ENCODE assay signal across 8 cellular contexts in the genomic region with DNA sequence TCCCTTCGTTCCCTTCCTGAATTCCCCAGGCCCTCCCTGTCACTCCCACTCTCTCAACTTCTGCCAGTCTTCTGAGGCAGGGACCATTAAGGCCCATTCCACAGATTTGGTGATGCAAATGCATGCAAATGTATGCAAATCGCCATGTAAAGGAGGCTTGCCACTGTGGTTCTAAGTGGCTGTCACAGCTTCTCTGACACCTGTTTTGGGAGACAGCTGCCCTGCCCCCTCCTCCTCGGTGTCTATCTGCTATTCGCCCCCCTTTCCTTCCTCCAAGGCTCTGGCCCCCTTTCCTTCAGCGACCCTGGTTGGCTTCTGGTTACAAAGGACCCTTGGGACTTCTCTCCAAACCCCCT. TPM values are rescaled to one million over a fixed set of nuclear protein-coding genes. Genes with fewer than 3 reads are reported as not detected.
A peak's percentile ranks its signal among the peaks of the same experiment; 100 is the strongest.
DNase-seq lines count a peak whose midpoint lies in the region; ATAC-seq and TF ChIP-seq lines count a peak whose summit lies in the region.

No MANE protein-coding gene starts in this region.

- H3K79me2 ChIP-seq in HCT116 (ENCODE audit: insufficient read depth, low read length): no peaks in the 10 kb centered on the region

- DNase-seq in HCT116 (ENCODE audit: low read depth, low spot score) (no peak), T-cell (no peak), esophagus squamous epithelium (lab: John Stamatoyannopoulos, UW) (no peak), retinal pigment epithelial cell (ENCODE audit: low read depth) (no peak), cerebellar nuclear complex (lab: John Stamatoyannopoulos, UW) (no peak), kidney glomerular epithelial cell (lab: John Stamatoyannopoulos, UW) (no peak), adrenal gland (no peak)

- H3K4me1 ChIP-seq in HCT116 (ENCODE audit: control insufficient read depth in 1 of 2, insufficient read depth in 2 of 2, low read length in 2 of 2) (peaks cover 0 to 18% of the 10 kb centered on the region in 2 experiments; a peak in 3 of 4 replicates), esophagus squamous epithelium (peaks cover 6 to 19% (median 6%) of the 10 kb centered on the region in 3 donors), adrenal gland (replicated peaks in 1 of 2) (peaks cover 0 to 4% of the 10 kb centered on the region in 2 donors)

- peak overlapping the region; percentile 69 for H3K4me2 ChIP-seq in HCT116 (ENCODE audit: low read length)

- H3K36me3 ChIP-seq in HCT116 (ENCODE audit: control insufficient read depth in 1 of 2, insufficient read depth in 2 of 2, low read length in 2 of 2) (no peaks in the 10 kb centered on the region), esophagus squamous epithelium (no peaks in the 10 kb centered on the region), adrenal gland (replicated peaks in 1 of 2) (no peaks in the 10 kb centered on the region)

- TF ChIP-seq RAD21 in HCT116 (IDR thresholded peaks at IDR 0.05; ENCODE audit: low read depth): no peak

- H3K4me3 ChIP-seq in HCT116 (replicated peaks in 1 of 2; ENCODE audit: low read depth in 1 of 2, low read length in 2 of 2) (peak overlapping the region in 1 of 2 experiments; percentile 21; a peak in 1 of 4 replicates), esophagus squamous epithelium (peak overlapping the region; percentile 14 to 58 (median 32)), retinal pigment epithelial cell (ENCODE audit: low read length) (peak overlapping the region; percentile 53), adrenal gland (peak overlapping the region in 1 of 4 donors; percentile 25)

- H3K9me2 ChIP-seq in HCT116 (ENCODE audit: insufficient read depth): no peaks in the 10 kb centered on the region

- POLR2A ChIA-PET in HCT116 (lab: Charles Lee): interaction anchor here (0.8 to 1.7 kb wide), 2 partner anchors 10 to 268 kb away, joined by 3 to 5 read pairs; no protein-coding TSS in a partner anchor
- POLR2A ChIA-PET in T-cell (lab: Charles Lee): no interaction called here

- H2AFZ ChIP-seq in HCT116 (ENCODE audit: low read depth, low read length, poor library complexity, severe bottlenecking): no peak overlapping the region

- no peak for TF ChIP-seq CTCF in HCT116 (IDR thresholded peaks at IDR 0.05 in 2 of 3, conservative IDR thresholded peaks at IDR 0.05 in 1 of 3; ENCODE audit: borderline replicate concordance in 1 of 3, insufficient read depth in 1 of 3, low read depth in 2 of 3, low read length in 2 of 3)
- TF ChIP-seq CTCF in esophagus squamous epithelium (IDR thresholded peaks at IDR 0.05): no peak
- no peak for TF ChIP-seq CTCF in retinal pigment epithelial cell (conservative IDR thresholded peaks at IDR 0.05; ENCODE audit: low read depth, low read length)
- no peak for TF ChIP-seq CTCF in adrenal gland (IDR thresholded peaks at IDR 0.05)

- no peaks in the 10 kb centered on the region for H3K36me3 Mint-ChIP-seq in T-cell

- peaks cover 23 to 25% (median 25%) of the 10 kb centered on the region in 3 donors for H3K4me1 Mint-ChIP-seq in T-cell

- WGBS in esophagus squamous epithelium, 2 donors: 18 to 21% methylated on average over 3 to 5 of the region's 5 CpGs
- WGBS in adrenal gland, 4 donors: 10 to 31% (median 22%) methylated on average over 5 of the region's 5 CpGs

- no peak overlapping the region for H3K9ac ChIP-seq in HCT116 (ENCODE audit: low read length)

- CTCF ChIA-PET in HCT116 (lab: Charles Lee) (interaction anchor here (0.8 to 2.6 kb wide), 22 partner anchors 8 to 452 kb away, joined by 3 to 79 read pairs (median 5); a partner anchor contains a TSS), T-cell (lab: Charles Lee) (interaction anchor here (0.6 to 4.0 kb wide), 27 partner anchors 8 to 918 kb away, joined by 3 to 75 read pairs (median 5); a partner anchor contains a TSS)

- H3K27ac ChIP-seq in HCT116 (ENCODE audit: low read depth, low read length): no peak overlapping the region
- H3K27ac ChIP-seq in esophagus squamous epithelium: no peak overlapping the region
- no peak overlapping the region for H3K27ac ChIP-seq in adrenal gland

- no TSS peak for BruUV-seq in HCT116 (replicated peaks; lab: Mats Ljungman, UMichigan)

- H3K27me3 ChIP-seq in HCT116 (ENCODE audit: insufficient read depth, low read length) (no peaks in the 10 kb centered on the region), esophagus squamous epithelium (peaks cover 0 to 42% (median 0%) of the 10 kb centered on the region in 4 donors), adrenal gland (peaks cover 6% of the 10 kb centered on the region)

- H3K9me3 Mint-ChIP-seq in T-cell: no peaks in the 10 kb centered on the region

- ATAC-seq in HCT116 (no peak), T-cell (replicated peaks in 1 of 4) (no peak), HG03135 (IDR thresholded peaks at IDR 0.05; ENCODE audit: unreplicated experiment) (no peak)

- peak overlapping the region; percentile 64 to 73 (median 66) for H3K4me3 Mint-ChIP-seq in T-cell

- RAD21 ChIA-PET in HCT116 (lab: Charles Lee; ENCODE audit: low non-redundant PET in 1 of 2, low total read pairs in 2 of 2, uncharacterized antibody in 2 of 2, unreplicated experiment in 2 of 2): interaction anchor here (0.6 to 3.6 kb wide), 11 partner anchors 28 to 319 kb away, joined by 3 to 20 read pairs (median 4); a partner anchor contains a TSS

- H3K27ac Mint-ChIP-seq in T-cell: peak overlapping the region; percentile 44 to 81

- intact Hi-C loops in HCT116 (cut with micrococcal nuclease) (loop anchor here (1.0 to 2.0 kb wide), 3 partner anchors 187 to 452 kb away; no protein-coding TSS in a partner anchor), esophagus squamous epithelium (cut with DNase I) (loop anchor here (5.0 kb wide), 1 partner anchor 270 kb away; no protein-coding TSS in a partner anchor), adrenal gland (cut with DNase I) (loop anchor here (2.0 to 5.0 kb wide), 2 partner anchors 190 to 268 kb away; no protein-coding TSS in a partner anchor)

- no peaks in the 10 kb centered on the region for H3K9me3 ChIP-seq in HCT116 (ENCODE audit: control insufficient read depth in 1 of 2, insufficient read depth in 1 of 2, low read depth in 1 of 2, low read length in 2 of 2)
- H3K9me3 ChIP-seq in esophagus squamous epithelium: no peaks in the 10 kb centered on the region
- no peaks in the 10 kb centered on the region for H3K9me3 ChIP-seq in adrenal gland (replicated peaks in 1 of 3)

- H4K20me1 ChIP-seq in HCT116 (ENCODE audit: insufficient read depth): no peaks in the 10 kb centered on the region

- TF ChIP-seq POLR2A in HCT116 (IDR thresholded peaks at IDR 0.05; ENCODE audit: borderline replicate concordance, extremely low read depth, insufficient read depth, insufficient read length) (no peak), esophagus squamous epithelium (IDR thresholded peaks at IDR 0.05) (no peak), adrenal gland (IDR thresholded peaks at IDR 0.05) (no peak)

- peaks cover 15 to 25% of the 10 kb centered on the region in 2 donors for H3K27me3 Mint-ChIP-seq in T-cell

TF ChIP-seq in HCT116, 20 proteins besides CTCF, POLR2A, EP300 and RAD21 (continues in another document):
- TF ChIP-seq, protein P1, sequence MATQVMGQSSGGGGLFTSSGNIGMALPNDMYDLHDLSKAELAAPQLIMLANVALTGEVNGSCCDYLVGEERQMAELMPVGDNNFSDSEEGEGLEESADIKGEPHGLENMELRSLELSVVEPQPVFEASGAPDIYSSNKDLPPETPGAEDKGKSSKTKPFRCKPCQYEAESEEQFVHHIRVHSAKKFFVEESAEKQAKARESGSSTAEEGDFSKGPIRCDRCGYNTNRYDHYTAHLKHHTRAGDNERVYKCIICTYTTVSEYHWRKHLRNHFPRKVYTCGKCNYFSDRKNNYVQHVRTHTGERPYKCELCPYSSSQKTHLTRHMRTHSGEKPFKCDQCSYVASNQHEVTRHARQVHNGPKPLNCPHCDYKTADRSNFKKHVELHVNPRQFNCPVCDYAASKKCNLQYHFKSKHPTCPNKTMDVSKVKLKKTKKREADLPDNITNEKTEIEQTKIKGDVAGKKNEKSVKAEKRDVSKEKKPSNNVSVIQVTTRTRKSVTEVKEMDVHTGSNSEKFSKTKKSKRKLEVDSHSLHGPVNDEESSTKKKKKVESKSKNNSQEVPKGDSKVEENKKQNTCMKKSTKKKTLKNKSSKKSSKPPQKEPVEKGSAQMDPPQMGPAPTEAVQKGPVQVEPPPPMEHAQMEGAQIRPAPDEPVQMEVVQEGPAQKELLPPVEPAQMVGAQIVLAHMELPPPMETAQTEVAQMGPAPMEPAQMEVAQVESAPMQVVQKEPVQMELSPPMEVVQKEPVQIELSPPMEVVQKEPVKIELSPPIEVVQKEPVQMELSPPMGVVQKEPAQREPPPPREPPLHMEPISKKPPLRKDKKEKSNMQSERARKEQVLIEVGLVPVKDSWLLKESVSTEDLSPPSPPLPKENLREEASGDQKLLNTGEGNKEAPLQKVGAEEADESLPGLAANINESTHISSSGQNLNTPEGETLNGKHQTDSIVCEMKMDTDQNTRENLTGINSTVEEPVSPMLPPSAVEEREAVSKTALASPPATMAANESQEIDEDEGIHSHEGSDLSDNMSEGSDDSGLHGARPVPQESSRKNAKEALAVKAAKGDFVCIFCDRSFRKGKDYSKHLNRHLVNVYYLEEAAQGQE (IDR thresholded peaks at IDR 0.05; ENCODE audit: low read depth): no peak
- no peak for TF ChIP-seq ZNF274 (IDR thresholded peaks at IDR 0.05; ENCODE audit: low read depth, low read length)
- no peak for TF ChIP-seq POLR2AphosphoS5 (IDR thresholded peaks at IDR 0.05; ENCODE audit: low read depth, low read length)

RNA-seq across cellular contexts. Expression of a gene that starts 10.5 kb away (rescaled TPM):
- total RNA-seq in HCT116 (2021; ENCODE audit: unreplicated experiment) (15.1 TPM), T-cell (10 to 100 TPM in 3 of 5 donors, 1 to 10 TPM in 2; 1.2 to 25.6 (median 20.5) TPM), esophagus squamous epithelium (1 to 10 TPM; 1.1 to 5.9 (median 2.4) TPM), adrenal gland (10 to 100 TPM in 5 of 8 donors, 1 to 10 TPM in 3; 6.5 to 16.1 (median 10.7) TPM)
- polyA plus RNA-seq in HCT116 (2012): 10.4 and 10.6 TPM in 2 replicates
- 10 to 100 TPM in 2 of 3 donors, 1 to 10 TPM in 1; 4.4 to 38.6 (median 21.7) TPM for polyA plus RNA-seq in adrenal gland

RNA-seq across cellular contexts. Expression of a gene that starts 41.3 kb away (rescaled TPM):
- total RNA-seq in HCT116 (2021; ENCODE audit: unreplicated experiment): 37.2 TPM
- 29.5 and 30.8 TPM in 2 replicates for polyA plus RNA-seq in HCT116 (2012)
- 100 to 1,000 TPM in 3 of 5 donors, 10 to 100 TPM in 2; 68.5 to 103 (median 101) TPM for total RNA-seq in T-cell
- 10 to 100 TPM in 2 of 4 donors, 1 to 10 TPM in 2; 6.0 to 27.7 (median 10.4) TPM for total RNA-seq in esophagus squamous epithelium
- total RNA-seq in adrenal gland: 10 to 100 TPM in 6 of 8 donors, 1 to 10 TPM in 2; 5.0 to 29.1 (median 16.9) TPM
- polyA plus RNA-seq in adrenal gland: 10 to 100 TPM in 2 of 3 donors, 1 to 10 TPM in 1; 3.7 to 53.9 (median 23.6) TPM

RNA-seq across cellular contexts. Expression of a gene that starts 55.7 kb away (rescaled TPM):
- total RNA-seq in HCT116 (2021; ENCODE audit: unreplicated experiment) (8.7 TPM), T-cell (10 to 100 TPM; 15.3 to 30.7 (median 26.0) TPM), esophagus squamous epithelium (10 to 100 TPM in 1 of 4 donors, 1 to 10 TPM in 3; 4.3 to 10.4 (median 6.4) TPM), adrenal gland (10 to 100 TPM in 2 of 8 donors, 1 to 10 TPM in 6; 5.4 to 13.2 (median 7.7) TPM)
- polyA plus RNA-seq in HCT116 (2012): 5.1 and 5.4 TPM in 2 replicates
- polyA plus RNA-seq in adrenal gland: 10 to 100 TPM in 2 of 3 donors, 1 to 10 TPM in 1; 2.3 to 37.6 (median 17.4) TPM

RNA-seq across cellular contexts. Expression of a gene that starts 55.9 kb away (rescaled TPM):
- total RNA-seq in HCT116 (2021; ENCODE audit: unreplicated experiment) (91.9 TPM), T-cell (10 to 100 TPM; 68.5 to 78.5 (median 73.8) TPM), esophagus squamous epithelium (10 to 100 TPM; 33.0 to 60.8 (median 40.4) TPM), adrenal gland (100 to 1,000 TPM in 1 of 8 donors, 10 to 100 TPM in 7; 53.1 to 101 (median 79.3) TPM)
- polyA plus RNA-seq in HCT116 (2012): 91.2 and 93.8 TPM in 2 replicates
- polyA plus RNA-seq in adrenal gland: 10 to 100 TPM; 68.7 to 92.3 (median 84.9) TPM
